1 cellular context compared by ENCODE assay signal in genomic region chr16:29692606-29693005, GRCh38. TPM values are rescaled to one million over a fixed set of nuclear protein-coding genes. Genes with fewer than 3 reads are reported as not detected.
"Had no signal": no experiment of that assay in that cellular context is flagged by ENCODE, and none has a peak within 500 bp of the region (broad histone marks: within the 10 kb centered on the region; RNA-seq: fewer than 3 reads in every experiment).

No MANE protein-coding gene starts in this region.

RNA-seq across cellular contexts. Expression of gene C16orf54, which starts 53.2 kb away (rescaled TPM):
- total RNA-seq: astrocyte had no signal
